Comparison of ENCODE assay signal across 16 cellular contexts in the genomic region with DNA sequence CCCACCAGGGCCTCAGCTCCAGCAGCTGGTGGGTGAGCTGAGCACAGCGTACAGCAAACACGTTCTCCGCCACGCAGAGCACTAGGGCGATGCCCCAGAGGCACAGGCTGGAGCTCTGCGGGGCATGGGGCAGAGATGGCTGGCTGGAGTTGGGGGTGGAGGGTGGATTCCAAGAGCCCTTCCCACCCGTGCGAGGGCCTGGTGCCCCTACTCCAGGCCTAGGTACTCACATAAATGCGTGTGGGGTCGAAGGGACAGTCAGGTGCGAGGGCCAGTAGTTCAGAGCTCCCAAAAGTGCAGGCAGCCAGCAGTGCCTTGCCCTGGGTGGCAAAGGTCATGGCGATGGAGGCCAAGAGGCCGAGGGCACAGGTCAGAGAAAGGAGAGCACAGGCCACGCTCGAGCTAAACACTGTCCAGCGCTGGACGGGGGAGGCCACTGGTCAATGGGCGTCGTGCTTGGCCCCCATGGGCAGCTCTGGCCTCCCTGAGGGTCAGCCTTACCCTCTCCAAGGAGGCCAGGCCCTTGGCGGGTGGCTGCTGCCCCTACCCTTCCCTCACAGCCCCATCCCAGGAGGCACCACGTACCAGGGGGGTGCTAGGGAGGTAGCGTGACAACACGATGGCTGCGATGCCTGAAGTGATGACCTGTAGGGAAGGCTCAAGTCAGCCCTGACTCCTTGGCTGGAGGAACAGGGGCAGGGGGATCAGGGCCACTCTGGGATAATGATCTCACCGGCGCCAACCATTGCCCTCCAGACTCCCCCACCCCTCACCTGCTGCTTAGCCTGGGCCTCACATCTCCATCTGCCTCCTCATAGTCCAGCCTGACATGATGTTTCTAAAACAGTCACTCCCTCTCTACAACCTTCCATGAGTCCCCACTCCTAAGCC. TPM values are rescaled to one million over a fixed set of nuclear protein-coding genes. Genes with fewer than 3 reads are reported as not detected.
"Had no signal": no experiment of that assay in that cellular context is flagged by ENCODE, and none has a peak within 500 bp of the region (broad histone marks: within the 10 kb centered on the region; RNA-seq: fewer than 3 reads in every experiment).

No MANE protein-coding gene starts in this region.

- H3K27ac Mint-ChIP-seq: activated CD4-positive, alpha-beta memory T cell treated with anti-CD3 and anti-CD28 coated beads, Interleukin-2, amount 10 ng/mL, durations not matched to agents 7 days and 5 days; activated CD4-positive, alpha-beta T cell treated with anti-CD3 and anti-CD28 coated beads for 36 hours; activated naive CD4-positive, alpha-beta T cell treated with anti-CD3 and anti-CD28 coated beads for 36 hours had no signal

- H3K27ac ChIP-seq: breast epithelium, left lung, right atrium auricular region, suprapubic skin, upper lobe of left lung had no signal

- H3K4me3 Mint-ChIP-seq: activated CD4-positive, alpha-beta memory T cell treated with anti-CD3 and anti-CD28 coated beads, Interleukin-2, amount 10 ng/mL, durations not matched to agents 7 days and 5 days; activated CD4-positive, alpha-beta T cell treated with anti-CD3 and anti-CD28 coated beads for 36 hours; activated naive CD4-positive, alpha-beta T cell treated with anti-CD3 and anti-CD28 coated beads for 36 hours had no signal

- H3K9me3 ChIP-seq: breast epithelium, left lung, right atrium auricular region, suprapubic skin, upper lobe of left lung had no signal

- H3K27me3 ChIP-seq: breast epithelium had no signal

- DNase-seq: activated CD4-positive, alpha-beta memory T cell treated with anti-CD3 and anti-CD28 coated beads, Interleukin-2, amount 10 ng/mL, durations not matched to agents 7 days and 5 days; activated CD4-positive, alpha-beta T cell treated with anti-CD3 and anti-CD28 coated beads for 36 hours; activated CD8-positive, alpha-beta memory T cell treated with anti-CD3 and anti-CD28 coated beads, Interleukin-2, amount 50 U/mL, for 4 hours; activated naive CD4-positive, alpha-beta T cell treated with anti-CD3 and anti-CD28 coated beads for 36 hours; amygdala; glutamatergic neuron; mesenchymal stem cell; SHP77; stimulated activated naive CD4-positive, alpha-beta T cell treated with Interleukin-2 at 50 U/mL for 16 hours; T-helper 9 cell; upper lobe of left lung had no signal

- H3K4me3 ChIP-seq: breast epithelium, dorsolateral prefrontal cortex, left lung, right atrium auricular region, suprapubic skin, upper lobe of left lung had no signal

- H3K36me3 ChIP-seq: breast epithelium, left lung, right atrium auricular region, suprapubic skin, upper lobe of left lung had no signal

- H3K9me3 Mint-ChIP-seq: activated CD4-positive, alpha-beta memory T cell treated with anti-CD3 and anti-CD28 coated beads, Interleukin-2, amount 10 ng/mL, durations not matched to agents 7 days and 5 days; activated naive CD4-positive, alpha-beta T cell treated with anti-CD3 and anti-CD28 coated beads for 36 hours had no signal

- ATAC-seq: activated CD4-positive, alpha-beta T cell treated with anti-CD3 and anti-CD28 coated beads for 36 hours; left lung had no signal

RNA-seq across cellular contexts. Expression of a gene that starts 5.6 kb away (rescaled TPM):
- total RNA-seq: activated CD4-positive, alpha-beta memory T cell treated with anti-CD3 and anti-CD28 coated beads, Interleukin-2, amount 10 ng/mL, durations not matched to agents 7 days and 5 days had no signal

RNA-seq across cellular contexts. Expression of a gene that starts 9.3 kb away (rescaled TPM):
- total RNA-seq: activated naive CD4-positive, alpha-beta T cell treated with anti-CD3 and anti-CD28 coated beads for 36 hours; right atrium auricular region; suprapubic skin; upper lobe of left lung had no signal

RNA-seq across cellular contexts. Expression of a gene that starts 24.9 kb away (rescaled TPM):
- total RNA-seq: activated CD4-positive, alpha-beta memory T cell treated with anti-CD3 and anti-CD28 coated beads, Interleukin-2, amount 10 ng/mL, durations not matched to agents 7 days and 5 days; activated CD4-positive, alpha-beta T cell treated with anti-CD3 and anti-CD28 coated beads for 36 hours; activated naive CD4-positive, alpha-beta T cell treated with anti-CD3 and anti-CD28 coated beads for 36 hours had no signal
